Comparison of ENCODE assay signal across 8 cellular contexts in genomic region chr5:177306103-177306640, GRCh38. TPM values are rescaled to one million over a fixed set of nuclear protein-coding genes. Genes with fewer than 3 reads are reported as not detected.
DNase-seq lines count a peak whose midpoint lies in the region; ATAC-seq and TF ChIP-seq lines count a peak whose summit lies in the region.
"Not testable (repeated sequence)": the region's sequence is repeated elsewhere in the genome, so short reads cannot be mapped to it uniquely, and the experiment has no call there.

No MANE protein-coding gene starts in this region.

- H3K27ac ChIP-seq in HEK293 (ENCODE audit: extremely low read depth, low read depth, low read length); foreskin keratinocyte; naive thymus-derived CD4-positive, alpha-beta T cell (ENCODE audit: low read depth, low read length): not testable (repeated sequence)

- H3K27me3 ChIP-seq in foreskin keratinocyte; naive thymus-derived CD4-positive, alpha-beta T cell (ENCODE audit: control insufficient read depth in 2 of 2, insufficient read depth in 2 of 2, low read length in 2 of 2): not testable (repeated sequence)

- not testable (repeated sequence) for ATAC-seq in activated T-cell treated with anti-CD3 and anti-CD28 coated beads, Interleukin-2, amount 50 U/mL, for 72 hours (replicated peaks in 1 of 2); naive thymus-derived CD4-positive, alpha-beta T cell
- peak; percentile 5 for ATAC-seq in foreskin keratinocyte

- peaks cover 4 to 62% of the 10 kb centered on the region in 2 experiments; a peak in 2 of 3 replicates for H3K36me3 ChIP-seq in HEK293 (ENCODE audit: control insufficient read depth in 2 of 2, insufficient read depth in 1 of 2, low read length in 2 of 2)
- peaks cover 0 to 23% (median 0%) of the 10 kb centered on the region in 3 experiments for H3K36me3 ChIP-seq in naive thymus-derived CD4-positive, alpha-beta T cell (ENCODE audit: control insufficient read depth in 2 of 3, insufficient read depth in 3 of 3, low read length in 3 of 3)

- H3K4me1 ChIP-seq in HEK293 (ENCODE audit: control insufficient read depth, insufficient read depth, low read length) (peaks cover 11% of the 10 kb centered on the region), foreskin keratinocyte (peaks cover 14% of the 10 kb centered on the region)
- H3K4me1 ChIP-seq in naive thymus-derived CD4-positive, alpha-beta T cell (ENCODE audit: control insufficient read depth in 2 of 2, insufficient read depth in 2 of 2, low read length in 2 of 2): peaks cover 42 to 43% of the 10 kb centered on the region in 2 donors

- DNase-seq in CD14-positive monocyte (ENCODE audit: low spot score); activated T-cell treated with anti-CD3 and anti-CD28 coated beads, Interleukin-2, amount 50 U/mL, for 72 hours; naive thymus-derived CD4-positive, alpha-beta T cell: not testable (repeated sequence)
- peak in 1 of 2 donors; percentile 51 for DNase-seq in foreskin keratinocyte

- TF ChIP-seq CTCF in CD14-positive monocyte (IDR thresholded peaks at IDR 0.05); HEK293 (tag by site-specific recombination; IDR thresholded peaks at IDR 0.05); brain (conservative IDR thresholded peaks at IDR 0.05); foreskin keratinocyte (conservative IDR thresholded peaks at IDR 0.05): not testable (repeated sequence)

- not testable (repeated sequence) for H3K9me3 Mint-ChIP-seq in CD14-positive monocyte; T-helper 1 cell treated with Interleukin-12 subunit alpha and Interleukin-12 subunit beta and Interleukin-4 antibody, amounts not matched to agents 30 μg/mL and 1 μg/mL, for 36 hours; activated T-cell treated with anti-CD3 and anti-CD28 coated beads, Interleukin-2, amount 50 U/mL, for 72 hours; brain; naive thymus-derived CD4-positive, alpha-beta T cell; stimulated activated naive CD8-positive, alpha-beta T cell treated with anti-CD3 and anti-CD28 coated beads, Interleukin-15, Interleukin-2, amounts not matched to agents 100 ng/mL and 50 ng/mL, for 24 hours

- POLR2A ChIA-PET in HEK293 (lab: Yijun Ruan, JAX); naive thymus-derived CD4-positive, alpha-beta T cell (lab: Charles Lee): not testable (repeated sequence)

- not testable (repeated sequence) for H3K9me3 ChIP-seq in HEK293 (ENCODE audit: control insufficient read depth, insufficient read depth, low read depth, low read length); naive thymus-derived CD4-positive, alpha-beta T cell (ENCODE audit: control insufficient read depth in 2 of 3, low read length in 3 of 3)

- H3K27ac Mint-ChIP-seq in CD14-positive monocyte (peak overlapping the region; percentile 95 to 99 (median 98)), brain (peak overlapping the region in 3 of 5 experiments; percentile 37 to 72 (median 53))
- H3K27ac Mint-ChIP-seq in T-helper 1 cell treated with Interleukin-12 subunit alpha and Interleukin-12 subunit beta and Interleukin-4 antibody, amounts not matched to agents 30 μg/mL and 1 μg/mL, for 36 hours: peak overlapping the region; percentile 45
- peak overlapping the region; percentile 64 for H3K27ac Mint-ChIP-seq in activated T-cell treated with anti-CD3 and anti-CD28 coated beads, Interleukin-2, amount 50 U/mL, for 72 hours
- H3K27ac Mint-ChIP-seq in naive thymus-derived CD4-positive, alpha-beta T cell: peak overlapping the region in 5 of 9 donors; percentile 51 to 88 (median 70)
- H3K27ac Mint-ChIP-seq in stimulated activated naive CD8-positive, alpha-beta T cell treated with anti-CD3 and anti-CD28 coated beads, Interleukin-15, Interleukin-2, amounts not matched to agents 100 ng/mL and 50 ng/mL, for 24 hours: peak overlapping the region; percentile 18

- H3K4me3 Mint-ChIP-seq in CD14-positive monocyte (peak overlapping the region; percentile 93 to 96), brain (peak overlapping the region in 4 of 5 experiments; percentile 93 to 98 (median 95))
- H3K4me3 Mint-ChIP-seq in T-helper 1 cell treated with Interleukin-12 subunit alpha and Interleukin-12 subunit beta and Interleukin-4 antibody, amounts not matched to agents 30 μg/mL and 1 μg/mL, for 36 hours: peak overlapping the region; percentile 48
- peak overlapping the region in 1 of 2 donors; percentile 87 for H3K4me3 Mint-ChIP-seq in activated T-cell treated with anti-CD3 and anti-CD28 coated beads, Interleukin-2, amount 50 U/mL, for 72 hours
- H3K4me3 Mint-ChIP-seq in naive thymus-derived CD4-positive, alpha-beta T cell: peak overlapping the region in 9 of 10 donors; percentile 7 to 95 (median 59)
- peak overlapping the region; percentile 97 for H3K4me3 Mint-ChIP-seq in stimulated activated naive CD8-positive, alpha-beta T cell treated with anti-CD3 and anti-CD28 coated beads, Interleukin-15, Interleukin-2, amounts not matched to agents 100 ng/mL and 50 ng/mL, for 24 hours

- H3K4me1 Mint-ChIP-seq in CD14-positive monocyte (peaks cover 81% of the 10 kb centered on the region), brain (peaks cover 63% of the 10 kb centered on the region)
- peaks cover 59% of the 10 kb centered on the region for H3K4me1 Mint-ChIP-seq in T-helper 1 cell treated with Interleukin-12 subunit alpha and Interleukin-12 subunit beta and Interleukin-4 antibody, amounts not matched to agents 30 μg/mL and 1 μg/mL, for 36 hours (ENCODE audit: low read depth)
- H3K4me1 Mint-ChIP-seq in activated T-cell treated with anti-CD3 and anti-CD28 coated beads, Interleukin-2, amount 50 U/mL, for 72 hours (ENCODE audit: low read depth): peaks cover 69% of the 10 kb centered on the region
- peaks cover 33 to 68% (median 64%) of the 10 kb centered on the region in 7 donors for H3K4me1 Mint-ChIP-seq in naive thymus-derived CD4-positive, alpha-beta T cell
- H3K4me1 Mint-ChIP-seq in stimulated activated naive CD8-positive, alpha-beta T cell treated with anti-CD3 and anti-CD28 coated beads, Interleukin-15, Interleukin-2, amounts not matched to agents 100 ng/mL and 50 ng/mL, for 24 hours (ENCODE audit: low read depth): peaks cover 58% of the 10 kb centered on the region

- intact Hi-C loops in CD14-positive monocyte (cut with micrococcal nuclease): loop anchor here in 1 of 2 donors (5.0 to 10.0 kb wide), 3 partner anchors 46 to 289 kb away; partner anchors contain the start of genes LMAN2 and TMED9
- intact Hi-C loops in naive thymus-derived CD4-positive, alpha-beta T cell (cut with micrococcal nuclease): loop anchor here in 1 of 2 donors (10.0 kb wide), 1 partner anchor 771 kb away; the partner anchor contains the start of gene RNF44

- not testable (repeated sequence) for H3K4me3 ChIP-seq in HEK293 (ENCODE audit: low read depth, low read length); naive thymus-derived CD4-positive, alpha-beta T cell (ENCODE audit: low read length)

- H3K36me3 Mint-ChIP-seq in CD14-positive monocyte (peaks cover 36 to 52% of the 10 kb centered on the region in 2 donors), brain (peaks cover 38% of the 10 kb centered on the region)
- peaks cover 42% of the 10 kb centered on the region for H3K36me3 Mint-ChIP-seq in T-helper 1 cell treated with Interleukin-12 subunit alpha and Interleukin-12 subunit beta and Interleukin-4 antibody, amounts not matched to agents 30 μg/mL and 1 μg/mL, for 36 hours (ENCODE audit: low read depth)
- peaks cover 10 to 18% of the 10 kb centered on the region in 2 donors for H3K36me3 Mint-ChIP-seq in activated T-cell treated with anti-CD3 and anti-CD28 coated beads, Interleukin-2, amount 50 U/mL, for 72 hours (ENCODE audit: insufficient read depth in 2 of 2)
- peaks cover 0 to 36% (median 3%) of the 10 kb centered on the region in 5 donors for H3K36me3 Mint-ChIP-seq in naive thymus-derived CD4-positive, alpha-beta T cell
- peaks cover 40% of the 10 kb centered on the region for H3K36me3 Mint-ChIP-seq in stimulated activated naive CD8-positive, alpha-beta T cell treated with anti-CD3 and anti-CD28 coated beads, Interleukin-15, Interleukin-2, amounts not matched to agents 100 ng/mL and 50 ng/mL, for 24 hours (ENCODE audit: low read depth)

- CTCF ChIA-PET in HEK293 (lab: Yijun Ruan, JAX): not testable (repeated sequence)
- CTCF ChIA-PET in naive thymus-derived CD4-positive, alpha-beta T cell (lab: Charles Lee): interaction anchor here (0.9 kb wide), 1 partner anchor 77 kb away, joined by 3 read pairs; no protein-coding TSS in a partner anchor

- H3K27me3 Mint-ChIP-seq in CD14-positive monocyte (ENCODE audit: low read depth in 3 of 3); T-helper 1 cell treated with Interleukin-12 subunit alpha and Interleukin-12 subunit beta and Interleukin-4 antibody, amounts not matched to agents 30 μg/mL and 1 μg/mL, for 36 hours (ENCODE audit: low read depth); activated T-cell treated with anti-CD3 and anti-CD28 coated beads, Interleukin-2, amount 50 U/mL, for 72 hours (ENCODE audit: low read depth); brain; naive thymus-derived CD4-positive, alpha-beta T cell; stimulated activated naive CD8-positive, alpha-beta T cell treated with anti-CD3 and anti-CD28 coated beads, Interleukin-15, Interleukin-2, amounts not matched to agents 100 ng/mL and 50 ng/mL, for 24 hours: not testable (repeated sequence)

RNA-seq across cellular contexts. Expression of gene PRELID1, which starts 2.6 kb away (rescaled TPM):
- polyA plus RNA-seq in CD14-positive monocyte (100 to 1,000 TPM; 490 to 510 TPM), brain (ENCODE audit: insufficient read depth, low read depth, low replicate concordance) (96.8 TPM), foreskin keratinocyte (393 and 452 TPM in 2 replicates)
- 100 to 1,000 TPM; 118 to 128 TPM for total RNA-seq in activated T-cell treated with anti-CD3 and anti-CD28 coated beads, Interleukin-2, amount 50 U/mL, for 72 hours
- total RNA-seq in foreskin keratinocyte: 281 and 287 TPM in 2 replicates
- 100 to 1,000 TPM in 1 of 5 experiments, 10 to 100 TPM in 4; 49.0 to 172 (median 57.2) TPM for total RNA-seq in naive thymus-derived CD4-positive, alpha-beta T cell
- polyA plus RNA-seq in naive thymus-derived CD4-positive, alpha-beta T cell: 100 to 1,000 TPM; 155 to 177 TPM

RNA-seq across cellular contexts. Expression of gene RAB24, which starts 2.7 kb away (rescaled TPM):
- polyA plus RNA-seq in CD14-positive monocyte: 10 to 100 TPM; 74.3 to 94.4 TPM
- total RNA-seq in activated T-cell treated with anti-CD3 and anti-CD28 coated beads, Interleukin-2, amount 50 U/mL, for 72 hours: 10 to 100 TPM; 26.3 to 29.4 TPM
- 17.3 TPM for polyA plus RNA-seq in brain (ENCODE audit: insufficient read depth, low read depth, low replicate concordance)
- total RNA-seq in foreskin keratinocyte: 12.1 and 12.7 TPM in 2 replicates
- polyA plus RNA-seq in foreskin keratinocyte: 20.8 and 21.6 TPM in 2 replicates
- total RNA-seq in naive thymus-derived CD4-positive, alpha-beta T cell: 10 to 100 TPM; 18.0 to 47.5 (median 24.3) TPM
- 10 to 100 TPM; 14.9 to 17.1 TPM for polyA plus RNA-seq in naive thymus-derived CD4-positive, alpha-beta T cell

RNA-seq across cellular contexts. Expression of gene MXD3, which starts 5.5 kb away (rescaled TPM):
- polyA plus RNA-seq in CD14-positive monocyte: 10 to 100 TPM; 21.5 to 25.5 TPM
- 10 to 100 TPM; 44.2 to 61.1 TPM for total RNA-seq in activated T-cell treated with anti-CD3 and anti-CD28 coated beads, Interleukin-2, amount 50 U/mL, for 72 hours
- 48.9 TPM for polyA plus RNA-seq in brain (ENCODE audit: insufficient read depth, low read depth, low replicate concordance)
- 4.6 and 6.0 TPM in 2 replicates for total RNA-seq in foreskin keratinocyte
- 6.3 and 6.7 TPM in 2 replicates for polyA plus RNA-seq in foreskin keratinocyte
- total RNA-seq in naive thymus-derived CD4-positive, alpha-beta T cell: 10 to 100 TPM in 4 of 5 experiments, 1 to 10 TPM in 1; 8.8 to 39.8 (median 18.3) TPM
- under 1 TPM; 0.63 to 0.75 TPM for polyA plus RNA-seq in naive thymus-derived CD4-positive, alpha-beta T cell

RNA-seq across cellular contexts. Expression of gene LMAN2, which starts 45.3 kb away (rescaled TPM):
- polyA plus RNA-seq in CD14-positive monocyte (100 to 1,000 TPM; 259 to 275 TPM), brain (ENCODE audit: insufficient read depth, low read depth, low replicate concordance) (130 TPM), foreskin keratinocyte (187 and 188 TPM in 2 replicates)
- total RNA-seq in activated T-cell treated with anti-CD3 and anti-CD28 coated beads, Interleukin-2, amount 50 U/mL, for 72 hours: 100 to 1,000 TPM; 115 to 124 TPM
- 148 TPM in 2 replicates for total RNA-seq in foreskin keratinocyte
- total RNA-seq in naive thymus-derived CD4-positive, alpha-beta T cell: 100 to 1,000 TPM in 2 of 5 experiments, 10 to 100 TPM in 3; 71.8 to 144 (median 99.7) TPM
- 100 to 1,000 TPM; 194 to 202 TPM for polyA plus RNA-seq in naive thymus-derived CD4-positive, alpha-beta T cell

RNA-seq across cellular contexts. Expression of gene RGS14, which starts 51.6 kb away (rescaled TPM):
- 10 to 100 TPM; 35.4 to 43.5 TPM for polyA plus RNA-seq in CD14-positive monocyte
- 10 to 100 TPM; 41.3 to 50.8 TPM for total RNA-seq in activated T-cell treated with anti-CD3 and anti-CD28 coated beads, Interleukin-2, amount 50 U/mL, for 72 hours
- polyA plus RNA-seq in brain (ENCODE audit: insufficient read depth, low read depth, low replicate concordance): 10.7 TPM
- total RNA-seq in foreskin keratinocyte: 19.6 and 22.1 TPM in 2 replicates
- polyA plus RNA-seq in foreskin keratinocyte: 20.2 and 22.1 TPM in 2 replicates
- 100 to 1,000 TPM in 3 of 5 experiments, 10 to 100 TPM in 2; 68.4 to 196 (median 112) TPM for total RNA-seq in naive thymus-derived CD4-positive, alpha-beta T cell
- polyA plus RNA-seq in naive thymus-derived CD4-positive, alpha-beta T cell: 100 to 1,000 TPM in 1 of 2 donors, 10 to 100 TPM in 1; 32.9 to 100 TPM

Comparison
In these comparisons a context has a peak if more than half of its experiments do, and no peak if none do; other contexts are left out.
1. H3K27ac Mint-ChIP-seq: peak in every context shown above with its lines; median percentile 98 in CD14-positive monocyte; 70 in naive thymus-derived CD4-positive, alpha-beta T cell; 64 in activated T-cell treated with anti-CD3 and anti-CD28 coated beads, Interleukin-2, amount 50 U/mL, for 72 hours; 53 in brain; 45 in T-helper 1 cell treated with Interleukin-12 subunit alpha and Interleukin-12 subunit beta and Interleukin-4 antibody, amounts not matched to agents 30 μg/mL and 1 μg/mL, for 36 hours; 18 in stimulated activated naive CD8-positive, alpha-beta T cell treated with anti-CD3 and anti-CD28 coated beads, Interleukin-15, Interleukin-2, amounts not matched to agents 100 ng/mL and 50 ng/mL, for 24 hours.